In genomic region chr16:47461598-47462266, GRCh38 we compare ENCODE assay signal across 8 cellular contexts. TPM values are rescaled to one million over a fixed set of nuclear protein-coding genes. Genes with fewer than 3 reads are reported as not detected.
DNase-seq lines count a peak whose midpoint lies in the region; ATAC-seq and TF ChIP-seq lines count a peak whose summit lies in the region.

No MANE protein-coding gene starts in this region.

- peak overlapping the region; percentile 87 for H3K9ac ChIP-seq in parathyroid adenoma

- no peaks in the 10 kb centered on the region for H3K27me3 ChIP-seq in heart left ventricle
- no peaks in the 10 kb centered on the region for H3K27me3 ChIP-seq in parathyroid adenoma (ENCODE audit: control insufficient read depth, insufficient read depth, low read length)

- peak overlapping the region; percentile 91 for H3K27ac Mint-ChIP-seq in activated naive CD8-positive, alpha-beta T cell treated with anti-CD3 and anti-CD28 coated beads for 36 hours

- ATAC-seq in GM21526 (IDR thresholded peaks at IDR 0.05; ENCODE audit: low FRiP score, unreplicated experiment) = peak; percentile 38
- peak in 3 of 4 donors; percentile 41 to 70 (median 57) for ATAC-seq in heart left ventricle

- no peaks in the 10 kb centered on the region for H3K9me3 ChIP-seq in heart left ventricle
- no peaks in the 10 kb centered on the region for H3K9me3 ChIP-seq in parathyroid adenoma (ENCODE audit: control insufficient read depth, low read length)

- H3K79me2 ChIP-seq in parathyroid adenoma = peaks cover 11% of the 10 kb centered on the region

- WGBS in heart left ventricle, 4 donors = 1 to 2% (median 2%) methylated on average over 17 of the region's 17 CpGs

- peaks cover 48% of the 10 kb centered on the region for H3K4me1 Mint-ChIP-seq in activated naive CD8-positive, alpha-beta T cell treated with anti-CD3 and anti-CD28 coated beads for 36 hours

- no peaks in the 10 kb centered on the region for H3K27me3 Mint-ChIP-seq in activated naive CD8-positive, alpha-beta T cell treated with anti-CD3 and anti-CD28 coated beads for 36 hours

- no peak for TF ChIP-seq POLR2A in heart left ventricle (IDR thresholded peaks at IDR 0.05)

- H3K9me3 Mint-ChIP-seq in activated naive CD8-positive, alpha-beta T cell treated with anti-CD3 and anti-CD28 coated beads for 36 hours = no peaks in the 10 kb centered on the region

- TF ChIP-seq CTCF in heart left ventricle (IDR thresholded peaks at IDR 0.05) (no peak), parathyroid adenoma (IDR thresholded peaks at IDR 0.05) (no peak)

- H3K27ac ChIP-seq in heart left ventricle = peak overlapping the region; percentile 94 to 100 (median 99)
- peak overlapping the region; percentile 99 for H3K27ac ChIP-seq in parathyroid adenoma

- H3K4me2 ChIP-seq in parathyroid adenoma (ENCODE audit: low read length) = peak overlapping the region; percentile 81

- H3K4me3 ChIP-seq in heart left ventricle (peak overlapping the region; percentile 78 to 96 (median 90)), parathyroid adenoma (ENCODE audit: low read depth, low read length) (peak overlapping the region; percentile 88)

- peaks cover 8% of the 10 kb centered on the region for H3K36me3 Mint-ChIP-seq in activated naive CD8-positive, alpha-beta T cell treated with anti-CD3 and anti-CD28 coated beads for 36 hours

- DNase-seq in Daoy (ENCODE audit: low read depth) (peak; percentile 35), NAMALWA (ENCODE audit: low spot score) (peak; percentile 79), heart left ventricle (peak in 1 of 5 donors; percentile 14), ecto neural progenitor cell (ENCODE audit: low spot score) (no peak), NCI-H1694 treated with DMSO at 0.1 percent for 48 hours (lab: John Stamatoyannopoulos, UW) (no peak)
- DNase-seq in activated naive CD8-positive, alpha-beta T cell treated with anti-CD3 and anti-CD28 coated beads for 36 hours = no peak

- intact Hi-C loops in heart left ventricle (cut with DNase I) = loop anchor here in 6 of 10 donors (1.0 to 10.0 kb wide), 8 partner anchors 32 to 489 kb away; partner anchors contain the start of genes DNAJA2 (in 1 of the 6) and NETO2 (in 1 of the 6)

- H3K4me1 ChIP-seq in heart left ventricle (peaks cover 17 to 67% (median 58%) of the 10 kb centered on the region in 12 donors), parathyroid adenoma (peaks cover 8% of the 10 kb centered on the region)

- peak overlapping the region; percentile 88 for H2AFZ ChIP-seq in parathyroid adenoma

- peak overlapping the region; percentile 86 for H3K4me3 Mint-ChIP-seq in activated naive CD8-positive, alpha-beta T cell treated with anti-CD3 and anti-CD28 coated beads for 36 hours

- H3K36me3 ChIP-seq in heart left ventricle (peaks cover 0 to 29% (median 20%) of the 10 kb centered on the region in 9 donors), parathyroid adenoma (ENCODE audit: control insufficient read depth, insufficient read depth, low read length) (no peaks in the 10 kb centered on the region)

RNA-seq across cellular contexts. Expression of gene PHKB, which starts 0.6 kb away (rescaled TPM):
- 22.5 and 23.5 TPM in 2 replicates for total RNA-seq in Daoy (2014; rRNA removed; shearing (Covaris generic))
- 10 to 100 TPM; 18.2 to 20.2 TPM for total RNA-seq in activated naive CD8-positive, alpha-beta T cell treated with anti-CD3 and anti-CD28 coated beads for 36 hours
- 10 to 100 TPM; 49.2 to 70.1 (median 61.9) TPM for total RNA-seq in heart left ventricle
- 10 to 100 TPM; 14.2 to 18.5 TPM for polyA plus RNA-seq in heart left ventricle

RNA-seq across cellular contexts. Expression of gene ITFG1, which starts 0.9 kb away (rescaled TPM):
- 28.8 and 34.5 TPM in 2 replicates for total RNA-seq in Daoy (2014; rRNA removed; shearing (Covaris generic))
- total RNA-seq in activated naive CD8-positive, alpha-beta T cell treated with anti-CD3 and anti-CD28 coated beads for 36 hours = 10 to 100 TPM; 19.5 to 20.5 TPM
- 100 to 1,000 TPM in 1 of 9 donors, 10 to 100 TPM in 8; 45.2 to 102 (median 73.4) TPM for total RNA-seq in heart left ventricle
- polyA plus RNA-seq in heart left ventricle = 10 to 100 TPM; 13.0 to 29.2 TPM

Comparison
In these comparisons a context has a peak if more than half of its experiments do, and no peak if none do; other contexts are left out.
1. DNase-seq: peak in Daoy (single experiment) and NAMALWA (single experiment); none in activated naive CD8-positive, alpha-beta T cell treated with anti-CD3 and anti-CD28 coated beads for 36 hours (single experiment), ecto neural progenitor cell (single experiment) and NCI-H1694 treated with DMSO at 0.1 percent for 48 hours (single experiment).